In genomic region chr14:20970647-20970982, GRCh38 we compare ENCODE assay signal across 9 cellular contexts. TPM values are rescaled to one million over a fixed set of nuclear protein-coding genes. Genes with fewer than 3 reads are reported as not detected.
DNase-seq lines count a peak whose midpoint lies in the region; TF ChIP-seq lines count a peak whose summit lies in the region.
"Had no signal": no experiment of that assay in that cellular context is flagged by ENCODE, and none has a peak within 500 bp of the region (broad histone marks: within the 10 kb centered on the region; RNA-seq: fewer than 3 reads in every experiment).

No MANE protein-coding gene starts in this region.

- no peak overlapping the region for H3K27ac Mint-ChIP-seq in T-helper 1 cell treated with Interleukin-12 subunit alpha and Interleukin-12 subunit beta and Interleukin-4 antibody, amounts not matched to agents 30 μg/mL and 1 μg/mL, for 36 hours

- H3K27ac ChIP-seq in PC-9: no peak overlapping the region
- peak overlapping the region; percentile 79 to 88 (median 80) for H3K27ac ChIP-seq in sigmoid colon
- H3K27ac ChIP-seq: C4-2B had no signal

- CTCF ChIA-PET in PC-9 (lab: Charles Lee): interaction anchor here (0.6 to 2.4 kb wide), 8 partner anchors 10 to 528 kb away, joined by 3 to 10 read pairs (median 5); partner anchors contain the start of gene SLC39A2

- H3K4me1 ChIP-seq in PC-9 (replicated peaks; ENCODE audit: insufficient read depth) (peaks cover 5% of the 10 kb centered on the region; the same call in 1 of the 2 replicates), sigmoid colon (peaks cover 0 to 11% (median 10%) of the 10 kb centered on the region in 4 donors)

- TF ChIP-seq POLR2A in sigmoid colon (IDR thresholded peaks at IDR 0.05): no peak

- H3K27me3 Mint-ChIP-seq in T-helper 1 cell treated with Interleukin-12 subunit alpha and Interleukin-12 subunit beta and Interleukin-4 antibody, amounts not matched to agents 30 μg/mL and 1 μg/mL, for 36 hours (ENCODE audit: low read depth): peaks cover 41% of the 10 kb centered on the region

- H3K36me3 Mint-ChIP-seq in T-helper 1 cell treated with Interleukin-12 subunit alpha and Interleukin-12 subunit beta and Interleukin-4 antibody, amounts not matched to agents 30 μg/mL and 1 μg/mL, for 36 hours (ENCODE audit: low read depth): no peaks in the 10 kb centered on the region

- H3K9me3 ChIP-seq in PC-9 (ENCODE audit: insufficient read depth, low read depth): no peaks in the 10 kb centered on the region
- no peaks in the 10 kb centered on the region for H3K9me3 ChIP-seq in sigmoid colon

- H3K79me2 ChIP-seq in PC-9 (ENCODE audit: low read depth): no peaks in the 10 kb centered on the region

- no peaks in the 10 kb centered on the region; the same call in 1 of the 2 replicates for H3F3A ChIP-seq in PC-9 (ENCODE audit: insufficient read depth, low read depth)

- H3K27me3 ChIP-seq in PC-9 (ENCODE audit: insufficient read depth, low read depth) (no peaks in the 10 kb centered on the region), sigmoid colon (no peaks in the 10 kb centered on the region)

- peaks cover 11% of the 10 kb centered on the region for H3K4me1 Mint-ChIP-seq in T-helper 1 cell treated with Interleukin-12 subunit alpha and Interleukin-12 subunit beta and Interleukin-4 antibody, amounts not matched to agents 30 μg/mL and 1 μg/mL, for 36 hours (ENCODE audit: low read depth)

- H3K9me2 ChIP-seq in PC-9 (ENCODE audit: insufficient read depth): no peaks in the 10 kb centered on the region

- no peaks in the 10 kb centered on the region for H3K36me3 ChIP-seq in PC-9 (ENCODE audit: low read depth)
- no peaks in the 10 kb centered on the region for H3K36me3 ChIP-seq in sigmoid colon

- no peaks in the 10 kb centered on the region for H3K9me3 Mint-ChIP-seq in T-helper 1 cell treated with Interleukin-12 subunit alpha and Interleukin-12 subunit beta and Interleukin-4 antibody, amounts not matched to agents 30 μg/mL and 1 μg/mL, for 36 hours

- peak overlapping the region; percentile 93 for H3K4me2 ChIP-seq in PC-9

- H3K4me3 ChIP-seq in PC-9 (peak overlapping the region; percentile 57; the same call in 1 of the 2 replicates), fibroblast of villous mesenchyme (ENCODE audit: low read depth, low read length) (peak overlapping the region; percentile 81), sigmoid colon (peak overlapping the region in 3 of 4 donors; percentile 59 to 62 (median 61))

- peak overlapping the region; percentile 92; the same call in 1 of the 2 replicates for H2AFZ ChIP-seq in PC-9

- no peak for TF ChIP-seq CTCF in PC-9 (conservative IDR thresholded peaks at IDR 0.05)
- TF ChIP-seq CTCF in fibroblast of villous mesenchyme (IDR thresholded peaks at IDR 0.05; ENCODE audit: insufficient read depth, low read depth, low read length): no peak
- TF ChIP-seq CTCF in sigmoid colon (IDR thresholded peaks at IDR 0.05): no peak

- H4K20me1 ChIP-seq in PC-9 (ENCODE audit: insufficient read depth): no peaks in the 10 kb centered on the region

- BruUV-seq in PC-9 (replicated peaks; lab: Mats Ljungman, UMichigan): no TSS peak

- intact Hi-C loops in PC-9 (cut with micrococcal nuclease; ENCODE audit: unreplicated experiment): loop anchor here (2.0 to 10.0 kb wide), 3 partner anchors 28 to 346 kb away; partner anchors contain the start of genes SLC39A2 and TMEM253
- intact Hi-C loops in sigmoid colon (cut with DNase I): loop anchor here (5.0 kb wide), 3 partner anchors 72 to 288 kb away; partner anchors contain the start of genes RNASE4 and RNASE7

- POLR2A ChIA-PET in PC-9 (lab: Charles Lee; ENCODE audit: unreplicated experiment): no interaction called here

- no peak for TF ChIP-seq EP300 in sigmoid colon (IDR thresholded peaks at IDR 0.05)

- WGBS in sigmoid colon, 2 donors: 39 to 76% methylated on average over 10 of the region's 10 CpGs

- H3K4me3 Mint-ChIP-seq in T-helper 1 cell treated with Interleukin-12 subunit alpha and Interleukin-12 subunit beta and Interleukin-4 antibody, amounts not matched to agents 30 μg/mL and 1 μg/mL, for 36 hours: peak overlapping the region; percentile 86

- DNase-seq in T-helper 1 cell (no peak), PC-9 (no peak), fibroblast of villous mesenchyme (ENCODE audit: low read depth) (no peak), sigmoid colon (no peak), dermis blood vessel endothelial cell (no peak), glomerular visceral epithelial cell (ENCODE audit: extremely low spot score) (no peak)
- DNase-seq in stimulated activated naive CD4-positive, alpha-beta T cell (lab: John Stamatoyannopoulos, UW): no peak

RNA-seq across cellular contexts. Expression of gene RNASE2, which starts 15.3 kb away (rescaled TPM):
- total RNA-seq in PC-9 (2021): not detected in 2 replicates
- not detected in 2 replicates for total RNA-seq in fibroblast of villous mesenchyme
- total RNA-seq in sigmoid colon: 10 to 100 TPM in 1 of 4 donors, 1 to 10 TPM in 2, not detected in 1; 2.1 to 14.3 (median 2.9) TPM
- 1 to 10 TPM in 2 of 3 donors, not detected in 1; 3.1 to 3.2 TPM for polyA plus RNA-seq in sigmoid colon
- total RNA-seq in dermis blood vessel endothelial cell: 0.14 TPM in 1 of 2 replicates, not detected in the other

RNA-seq across cellular contexts. Expression of gene METTL17, which starts 19.2 kb away (rescaled TPM):
- 40.9 and 51.2 TPM in 2 replicates for total RNA-seq in PC-9 (2021)
- 34.5 and 41.2 TPM in 2 replicates for total RNA-seq in fibroblast of villous mesenchyme
- total RNA-seq in sigmoid colon: 100 to 1,000 TPM in 1 of 4 donors, 10 to 100 TPM in 3; 72.9 to 103 (median 90.0) TPM
- 10 to 100 TPM; 24.0 to 76.4 (median 25.2) TPM for polyA plus RNA-seq in sigmoid colon
- 32.8 and 32.9 TPM in 2 replicates for total RNA-seq in dermis blood vessel endothelial cell

RNA-seq across cellular contexts. Expression of gene SLC39A2, which starts 28.5 kb away (rescaled TPM):
- 0.35 and 0.68 TPM in 2 replicates for total RNA-seq in PC-9 (2021)
- not detected in 2 replicates for total RNA-seq in fibroblast of villous mesenchyme
- total RNA-seq in sigmoid colon: not detected
- polyA plus RNA-seq in sigmoid colon: 1 to 10 TPM in 1 of 3 donors, not detected in 2; 1.2 TPM
- total RNA-seq in dermis blood vessel endothelial cell: not detected in 2 replicates

RNA-seq across cellular contexts. Expression of gene NDRG2, which starts 54.2 kb away (rescaled TPM):
- total RNA-seq in PC-9 (2021): 12.2 and 14.6 TPM in 2 replicates
- 1.3 TPM in 1 of 2 replicates, not detected in the other for total RNA-seq in fibroblast of villous mesenchyme
- total RNA-seq in sigmoid colon: 100 to 1,000 TPM; 184 to 276 (median 235) TPM
- polyA plus RNA-seq in sigmoid colon: 100 to 1,000 TPM; 114 to 199 (median 141) TPM
- 3.3 and 3.6 TPM in 2 replicates for total RNA-seq in dermis blood vessel endothelial cell

RNA-seq across cellular contexts. Expression of gene TPPP2, which starts 59.4 kb away (rescaled TPM):
- total RNA-seq in PC-9 (2021) (not detected in 2 replicates), fibroblast of villous mesenchyme (not detected in 2 replicates), sigmoid colon (not detected), dermis blood vessel endothelial cell (not detected in 2 replicates)
- under 1 TPM in 1 of 3 donors, not detected in 2; 0.36 TPM for polyA plus RNA-seq in sigmoid colon
